Comparison of ENCODE assay signal across 17 cellular contexts in genomic region chr2:153823880-153824279, GRCh38. TPM values are rescaled to one million over a fixed set of nuclear protein-coding genes. Genes with fewer than 3 reads are reported as not detected.
"Had no signal": no experiment of that assay in that cellular context is flagged by ENCODE, and none has a peak within 500 bp of the region (broad histone marks: within the 10 kb centered on the region; RNA-seq: fewer than 3 reads in every experiment).

No MANE protein-coding gene starts in this region.

- H3K4me3 ChIP-seq: prostate gland, sigmoid colon, suprapubic skin had no signal

- H3K4me1 ChIP-seq: prostate gland, sigmoid colon, suprapubic skin had no signal

- DNase-seq: activated CD4-positive, alpha-beta memory T cell treated with anti-CD3 and anti-CD28 coated beads, Interleukin-2, amount 10 ng/mL, durations not matched to agents 7 days and 5 days; activated CD4-positive, alpha-beta T cell treated with anti-CD3 and anti-CD28 coated beads for 36 hours; activated T-cell treated with anti-CD3 and anti-CD28 coated beads, Interleukin-2, amount 50 U/mL, for 72 hours; cortex of kidney; effector memory CD4-positive, alpha-beta T cell; immature natural killer cell; left colon; occipital lobe; sigmoid colon; stimulated activated CD4-positive, alpha-beta T cell treated with anti-CD3 and anti-CD28 coated beads, Interleukin-2, amount 100 ng/mL, for 48 hours; stimulated activated naive CD8-positive, alpha-beta T cell treated with anti-CD3 and anti-CD28 coated beads, Interleukin-15, Interleukin-2, amounts not matched to agents 100 U/mL and 50 U/mL, for 24 hours; T1000; WERI-Rb-1 had no signal

- H3K36me3 ChIP-seq: prostate gland, sigmoid colon, suprapubic skin, WERI-Rb-1 had no signal

- H3K9me3 ChIP-seq: prostate gland had no signal

- H3K27me3 ChIP-seq: sigmoid colon, suprapubic skin had no signal

- H3K27ac ChIP-seq: epithelial cell of prostate, prostate gland, sigmoid colon, suprapubic skin, WERI-Rb-1 had no signal

- ATAC-seq: activated CD4-positive, alpha-beta T cell treated with anti-CD3 and anti-CD28 coated beads for 36 hours; activated T-cell treated with anti-CD3 and anti-CD28 coated beads, Interleukin-2, amount 50 U/mL, for 72 hours; left colon; natural killer cell treated with Interleukin-12 subunit alpha and Interleukin-12 subunit beta and Interleukin-15 and Interleukin-18, amount 100 ng/mL, for 72 hours; stimulated activated naive CD8-positive, alpha-beta T cell treated with anti-CD3 and anti-CD28 coated beads, Interleukin-15, Interleukin-2, amounts not matched to agents 100 U/mL and 50 U/mL, for 24 hours had no signal

RNA-seq across cellular contexts. Expression of gene GALNT13, which starts 47.8 kb away (rescaled TPM):
- total RNA-seq: activated CD4-positive, alpha-beta memory T cell treated with anti-CD3 and anti-CD28 coated beads, Interleukin-2, amount 10 ng/mL, durations not matched to agents 7 days and 5 days; activated CD4-positive, alpha-beta T cell treated with anti-CD3 and anti-CD28 coated beads for 36 hours; activated T-cell treated with anti-CD3 and anti-CD28 coated beads, Interleukin-2, amount 50 U/mL, for 72 hours; natural killer cell treated with Interleukin-12 subunit alpha and Interleukin-12 subunit beta and Interleukin-15 and Interleukin-18, amount 100 ng/mL, for 72 hours had no signal
- polyA plus RNA-seq: immature natural killer cell had no signal
